In genomic region chr22:31127181-31127772, GRCh38 we compare ENCODE assay signal across 1 cellular context.
TF ChIP-seq lines count a peak whose summit lies in the region.

No MANE protein-coding gene starts in this region.

TF ChIP-seq in H1, 55 proteins besides CTCF, POLR2A, EP300 and RAD21:
- TF ChIP-seq, protein P1, sequence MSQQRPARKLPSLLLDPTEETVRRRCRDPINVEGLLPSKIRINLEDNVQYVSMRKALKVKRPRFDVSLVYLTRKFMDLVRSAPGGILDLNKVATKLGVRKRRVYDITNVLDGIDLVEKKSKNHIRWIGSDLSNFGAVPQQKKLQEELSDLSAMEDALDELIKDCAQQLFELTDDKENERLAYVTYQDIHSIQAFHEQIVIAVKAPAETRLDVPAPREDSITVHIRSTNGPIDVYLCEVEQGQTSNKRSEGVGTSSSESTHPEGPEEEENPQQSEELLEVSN (IDR thresholded peaks at IDR 0.05), result peak; percentile 58
- TF ChIP-seq SP1 (IDR thresholded peaks at IDR 0.05; ENCODE audit: low read depth, low read length), result no peak
- TF ChIP-seq, protein P2, sequence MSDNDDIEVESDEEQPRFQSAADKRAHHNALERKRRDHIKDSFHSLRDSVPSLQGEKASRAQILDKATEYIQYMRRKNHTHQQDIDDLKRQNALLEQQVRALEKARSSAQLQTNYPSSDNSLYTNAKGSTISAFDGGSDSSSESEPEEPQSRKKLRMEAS (IDR thresholded peaks at IDR 0.05), result peak; percentile 90
